ENCODE assay signal across 1 cellular context in genomic region chr11:843818-844692, GRCh38.
A peak's percentile ranks its signal among the peaks of the same experiment; 100 is the strongest.
TF ChIP-seq lines count a peak whose summit lies in the region.

No MANE protein-coding gene starts in this region.

TF ChIP-seq in WTC11, 78 proteins besides CTCF, POLR2A, EP300 and RAD21 (continued from another document):
- TF ChIP-seq AFF4 (CRISPR knock-in tag; IDR thresholded peaks at IDR 0.05; ENCODE audit: borderline replicate concordance) (no peak), E2F4 (CRISPR knock-in tag; IDR thresholded peaks at IDR 0.05; ENCODE audit: borderline replicate concordance, low read depth) (no peak; the same call in 1 of the 2 replicates), ZNF423 (CRISPR knock-in tag; IDR thresholded peaks at IDR 0.05) (peak; percentile 4; the same call in 1 of the 2 replicates), IRF1 (CRISPR knock-in tag; IDR thresholded peaks at IDR 0.05) (no peak), ZNF232 (CRISPR knock-in tag; IDR thresholded peaks at IDR 0.05) (no peak), NR3C1 (CRISPR knock-in tag; conservative IDR thresholded peaks at IDR 0.05; ENCODE audit: low read depth) (no peak), CDX4 (CRISPR knock-in tag; IDR thresholded peaks at IDR 0.05; ENCODE audit: borderline replicate concordance) (no peak), FOXK1 (CRISPR knock-in tag; IDR thresholded peaks at IDR 0.05) (peak; percentile 92), USF2 (CRISPR knock-in tag; IDR thresholded peaks at IDR 0.05) (peak; percentile 22; the same call in 1 of the 2 replicates), NR1H2 (CRISPR knock-in tag; IDR thresholded peaks at IDR 0.05) (no peak), ZNF281 (CRISPR knock-in tag; IDR thresholded peaks at IDR 0.05) (peak; percentile 84), MLX (CRISPR knock-in tag; IDR thresholded peaks at IDR 0.05) (no peak), NR2C2 (CRISPR knock-in tag; IDR thresholded peaks at IDR 0.05) (0 out of 2 replicates have a peak, but pooled peaks have one; percentile 24), JUN (CRISPR knock-in tag; IDR thresholded peaks at IDR 0.05) (no peak), PRRX2 (CRISPR knock-in tag; IDR thresholded peaks at IDR 0.05) (no peak), RELA (CRISPR knock-in tag; IDR thresholded peaks at IDR 0.05; ENCODE audit: borderline replicate concordance) (peak; percentile 11; the same call in 1 of the 2 replicates), ATF6 (CRISPR knock-in tag; IDR thresholded peaks at IDR 0.05) (no peak), STAT6 (CRISPR knock-in tag; conservative IDR thresholded peaks at IDR 0.05; ENCODE audit: low read depth) (no peak), ZNF219 (CRISPR knock-in tag; IDR thresholded peaks at IDR 0.05; ENCODE audit: borderline replicate concordance) (no peak), TCF7 (CRISPR knock-in tag; IDR thresholded peaks at IDR 0.05; ENCODE audit: low read depth) (no peak), CREB1 (CRISPR knock-in tag; IDR thresholded peaks at IDR 0.05) (no peak), ESRRA (CRISPR knock-in tag; IDR thresholded peaks at IDR 0.05; ENCODE audit: borderline replicate concordance) (no peak), USF1 (CRISPR knock-in tag; IDR thresholded peaks at IDR 0.05) (no peak), FOXP4 (CRISPR knock-in tag; IDR thresholded peaks at IDR 0.05) (peak; percentile 85)
